In the genomic region with DNA sequence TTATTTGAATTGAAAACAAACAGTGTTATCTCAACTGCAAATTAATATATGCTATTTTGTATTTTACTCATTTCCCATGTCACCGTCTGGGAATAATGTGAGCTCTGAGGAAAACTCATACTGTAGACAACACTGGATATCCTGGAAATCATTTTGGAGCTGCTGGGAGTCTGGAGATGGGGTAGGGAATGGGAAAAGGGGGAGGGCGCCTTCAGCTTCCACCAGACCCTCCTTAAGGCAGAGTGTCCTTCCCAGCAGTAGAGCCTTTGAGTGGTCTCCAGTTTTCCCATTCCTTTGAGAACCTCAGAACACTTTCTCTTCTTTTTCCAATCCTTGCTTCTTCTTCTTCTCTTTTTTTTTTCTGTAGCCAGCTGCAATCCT, we compare ENCODE assay signal across 19 cellular contexts. TPM values are rescaled to one million over a fixed set of nuclear protein-coding genes. Genes with fewer than 3 reads are reported as not detected.
"Had no signal": no experiment of that assay in that cellular context is flagged by ENCODE, and none has a peak within 500 bp of the region (broad histone marks: within the 10 kb centered on the region; RNA-seq: fewer than 3 reads in every experiment).

No MANE protein-coding gene starts in this region.

- H3K9me3 ChIP-seq: neutrophil, sigmoid colon, thyroid gland had no signal

- H3K27me3 ChIP-seq: sigmoid colon, thyroid gland had no signal

- DNase-seq: activated CD4-positive, alpha-beta T cell treated with anti-CD3 and anti-CD28 coated beads, Interleukin-2, amount 10 ng/mL, durations not matched to agents 7 days and 5 days; activated CD8-positive, alpha-beta memory T cell treated with anti-CD3 and anti-CD28 coated beads for 24 hours; activated CD8-positive, alpha-beta memory T cell treated with anti-CD3 and anti-CD28 coated beads, Interleukin-2, amount 50 U/mL, for 48 hours; activated effector memory CD4-positive, alpha-beta T cell treated with anti-CD3 and anti-CD28 coated beads, Interleukin-2, amount 50 U/mL, for 16 hours; activated T-cell treated with anti-CD3 and anti-CD28 coated beads, Interleukin-2, amount 50 U/mL, for 48 hours; foreskin melanocyte; glutamatergic neuron; kidney; midbrain; naive B cell; sigmoid colon; stimulated activated CD8-positive, alpha-beta memory T cell treated with anti-CD3 and anti-CD28 coated beads, Interleukin-4, amount 100 ng/mL, for 48 hours; stimulated activated naive CD4-positive, alpha-beta T cell; T-helper 1 cell; T1000; thyroid gland had no signal

- H3K27ac ChIP-seq: neutrophil, sigmoid colon, thyroid gland had no signal

- H3K36me3 ChIP-seq: neutrophil, sigmoid colon, thyroid gland had no signal

- ATAC-seq: left lobe of liver had no signal

- H3K4me3 ChIP-seq: lung, sigmoid colon, thyroid gland had no signal

RNA-seq across cellular contexts. Expression of a gene that starts 5.4 kb away (rescaled TPM):
- total RNA-seq: activated CD4-positive, alpha-beta T cell treated with anti-CD3 and anti-CD28 coated beads, Interleukin-2, amount 10 ng/mL, durations not matched to agents 7 days and 5 days had no signal
